In the genomic region with DNA sequence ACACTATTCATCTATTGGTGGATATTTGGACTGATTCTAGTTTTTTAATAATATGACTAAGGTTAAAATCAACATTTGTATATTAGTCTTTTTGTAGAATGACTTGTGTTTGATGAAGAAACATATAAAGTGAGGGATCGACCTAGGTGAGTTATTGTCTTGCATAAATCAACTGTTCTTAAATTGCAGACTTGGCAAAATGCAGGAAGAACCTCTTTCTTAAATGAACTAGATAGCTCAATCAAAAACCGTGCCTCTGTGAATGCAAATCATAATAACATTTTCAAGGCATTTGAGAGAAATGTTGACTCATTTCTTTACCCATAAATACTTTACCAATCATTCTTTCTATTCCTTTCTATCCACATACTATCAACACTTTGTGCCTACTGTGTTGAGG, we compare ENCODE assay signal across 22 cellular contexts.
"Had no signal": no experiment of that assay in that cellular context is flagged by ENCODE, and none has a peak within 500 bp of the region (broad histone marks: within the 10 kb centered on the region; RNA-seq: fewer than 3 reads in every experiment).

No MANE protein-coding gene starts in this region.

- H3K9me3 Mint-ChIP-seq: IgD-negative memory B cell had no signal

- H3K9me3 ChIP-seq: Peyer's patch, SJSA1 had no signal

- H3K4me1 ChIP-seq: Peyer's patch, SJSA1 had no signal

- H3K4me3 Mint-ChIP-seq: IgD-negative memory B cell had no signal

- H3K36me3 ChIP-seq: Peyer's patch, SJSA1 had no signal

- H3K27me3 ChIP-seq: Peyer's patch had no signal

- H3K27ac Mint-ChIP-seq: IgD-negative memory B cell had no signal

- DNase-seq: Karpas-422, KBM-7, MM.1S, NCI-H1092 treated with DMSO at 0.1 percent for 48 hours, NCI-H1436, NCI-H187, NCI-H2029, NCI-H2081 treated with DMSO at 0.1 percent for 48 hours, NCI-H2171, NCI-H226, NCI-H446, NCI-H510A, NCI-H524 treated with DMSO at 0.1 percent for 48 hours, NCI-H69, NCI-H774, Peyer's patch, Right ventricle myocardium superior, RPMI8226, SIG-M5 had no signal

- H3K27ac ChIP-seq: Peyer's patch, SJSA1, SK-N-MC had no signal

- H3K4me3 ChIP-seq: Peyer's patch, SJSA1, SK-N-MC had no signal

- H3K27me3 Mint-ChIP-seq: IgD-negative memory B cell had no signal
